Comparison of ENCODE assay signal across 16 cellular contexts in the genomic region with DNA sequence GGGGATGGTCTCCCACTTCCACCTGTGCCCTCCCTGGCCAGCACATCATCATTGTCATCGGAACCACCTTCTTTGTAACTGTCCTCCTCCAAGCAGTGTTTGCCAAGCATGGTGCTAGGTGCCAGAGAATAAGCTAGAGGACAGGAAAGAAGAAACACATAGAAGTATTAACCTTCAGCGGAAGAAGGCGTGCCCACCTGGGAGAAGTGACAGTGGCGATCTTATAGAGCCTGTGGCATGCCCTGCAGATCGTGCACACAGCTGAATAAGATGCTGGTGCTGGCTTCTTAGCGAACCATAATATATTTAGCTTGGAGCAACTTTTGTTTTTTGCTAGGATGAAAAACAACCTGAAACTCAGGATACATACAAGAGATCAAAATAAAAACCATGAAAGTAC.
DNase-seq lines count a peak whose midpoint lies in the region; ATAC-seq and TF ChIP-seq lines count a peak whose summit lies in the region.
"Had no signal": no experiment of that assay in that cellular context is flagged by ENCODE, and none has a peak within 500 bp of the region (broad histone marks: within the 10 kb centered on the region; RNA-seq: fewer than 3 reads in every experiment).

No MANE protein-coding gene starts in this region.

- no peaks in the 10 kb centered on the region for H3K79me2 ChIP-seq in SU-DHL-6 (ENCODE audit: insufficient read depth, low read length)

- H3K4me3 ChIP-seq in right atrium auricular region (no peak overlapping the region), heart left ventricle (no peak overlapping the region), SU-DHL-6 (ENCODE audit: insufficient read depth, low read length, poor library complexity, severe bottlenecking) (peak overlapping the region; percentile 34), coronary artery (no peak overlapping the region), gastrocnemius medialis (no peak overlapping the region)

- peak overlapping the region; percentile 60 for H3K4me2 ChIP-seq in SU-DHL-6 (ENCODE audit: low read depth, low read length, poor library complexity, severe bottlenecking)

- TF ChIP-seq CTCF in right atrium auricular region (IDR thresholded peaks at IDR 0.05) (no peak), heart left ventricle (IDR thresholded peaks at IDR 0.05) (no peak), SU-DHL-6 (IDR thresholded peaks at IDR 0.05; ENCODE audit: insufficient read depth, low read length, poor library complexity, severe bottlenecking) (no peak), coronary artery (IDR thresholded peaks at IDR 0.05) (no peak), gastrocnemius medialis (IDR thresholded peaks at IDR 0.05 in 4 of 5, conservative IDR thresholded peaks at IDR 0.05 in 1 of 5) (no peak)

- intact Hi-C loops in heart left ventricle (cut with DNase I) = no loop called here
- intact Hi-C loops in head of caudate nucleus (cut with DNase I) = no loop called here
- intact Hi-C loops in gastrocnemius medialis (cut with DNase I; ENCODE audit: low total_unique reads) = no loop called here

- TF ChIP-seq POLR2A in heart left ventricle (IDR thresholded peaks at IDR 0.05) = no peak
- TF ChIP-seq POLR2A in gastrocnemius medialis (IDR thresholded peaks at IDR 0.05) = no peak

- peaks cover 16% of the 10 kb centered on the region for H3F3A ChIP-seq in SU-DHL-6 (ENCODE audit: insufficient read depth)

- ATAC-seq in heart left ventricle (no peak), HG02610 (IDR thresholded peaks at IDR 0.05; ENCODE audit: unreplicated experiment) (no peak), gastrocnemius medialis (no peak)
- ATAC-seq: left colon had no signal

- H3K9me2 ChIP-seq in SU-DHL-6 (replicated peaks; ENCODE audit: insufficient read depth, low read length) = no peaks in the 10 kb centered on the region

- no peaks in the 10 kb centered on the region for H3K36me3 ChIP-seq in right atrium auricular region
- H3K36me3 ChIP-seq in heart left ventricle = no peaks in the 10 kb centered on the region
- no peaks in the 10 kb centered on the region for H3K36me3 ChIP-seq in SU-DHL-6 (ENCODE audit: low read length)
- H3K36me3 ChIP-seq in gastrocnemius medialis = no peaks in the 10 kb centered on the region

- H4K20me1 ChIP-seq in SU-DHL-6 (ENCODE audit: low read depth, low read length) = no peaks in the 10 kb centered on the region

- WGBS in heart left ventricle, 4 donors = 77 to 96% (median 85%) methylated on average over 6 of the region's 6 CpGs

- no peak overlapping the region for H2AFZ ChIP-seq in SU-DHL-6 (ENCODE audit: low read depth, low read length, severe bottlenecking)

- H3K9ac ChIP-seq in SU-DHL-6 (ENCODE audit: low read length) = peak overlapping the region; percentile 33; the same call in 1 of the 2 replicates

- H3K4me1 ChIP-seq in right atrium auricular region = peaks cover 0 to 20% of the 10 kb centered on the region in 2 donors
- peaks cover 0 to 45% (median 16%) of the 10 kb centered on the region in 12 donors for H3K4me1 ChIP-seq in heart left ventricle
- H3K4me1 ChIP-seq in gastrocnemius medialis = peaks cover 3 to 7% of the 10 kb centered on the region in 2 donors

- peak; percentile 38 for DNase-seq in right atrium auricular region (ENCODE audit: low spot score)
- DNase-seq in heart left ventricle = no peak
- peak; percentile 43 for DNase-seq in coronary artery (ENCODE audit: low spot score)
- no peak for DNase-seq in head of caudate nucleus
- DNase-seq in HuH-7.5 (ENCODE audit: low spot score) = no peak
- no peak for DNase-seq in gastrocnemius medialis
- DNase-seq: activated CD4-positive, alpha-beta T cell treated with anti-CD3 and anti-CD28 coated beads, Interleukin-2, amount 50 U/mL, for 4 hours; activated gamma-delta T cell treated with Interleukin-2 at 50 U/mL for 16 hours; effector CD8-positive, alpha-beta T cell; HFFc6; hippocampal formation; IMR-90; left colon; T1000 had no signal

- H3K27ac ChIP-seq in right atrium auricular region = no peak overlapping the region
- H3K27ac ChIP-seq in heart left ventricle = peak overlapping the region in 2 of 12 donors; percentile 15 to 86
- H3K27ac ChIP-seq in SU-DHL-6 (ENCODE audit: low read depth, low read length) = peak overlapping the region; percentile 80
- H3K27ac ChIP-seq in coronary artery = no peak overlapping the region
- no peak overlapping the region for H3K27ac ChIP-seq in gastrocnemius medialis

- H3K27me3 ChIP-seq in right atrium auricular region = no peaks in the 10 kb centered on the region
- H3K27me3 ChIP-seq in heart left ventricle = no peaks in the 10 kb centered on the region
- H3K27me3 ChIP-seq in SU-DHL-6 (ENCODE audit: low read length) = no peaks in the 10 kb centered on the region
- no peaks in the 10 kb centered on the region for H3K27me3 ChIP-seq in gastrocnemius medialis

- in situ Hi-C loops in gastrocnemius medialis (cut with MboI; ENCODE audit: low sequenced_read_pairs in 4 of 4) = no loop called here

- H3K9me3 ChIP-seq in right atrium auricular region = no peaks in the 10 kb centered on the region
- H3K9me3 ChIP-seq in heart left ventricle = no peaks in the 10 kb centered on the region
- H3K9me3 ChIP-seq in SU-DHL-6 (ENCODE audit: insufficient read depth, low read length) = no peaks in the 10 kb centered on the region
- H3K9me3 ChIP-seq in gastrocnemius medialis = no peaks in the 10 kb centered on the region

Comparison
In these comparisons a context has a peak if more than half of its experiments do, and no peak if none do; other contexts are left out.
1. DNase-seq: peak in right atrium auricular region (single experiment) and coronary artery (single experiment); none in heart left ventricle (0 of 5), head of caudate nucleus (0 of 42), HuH-7.5 (single experiment) and gastrocnemius medialis (0 of 2).